In the genomic region with DNA sequence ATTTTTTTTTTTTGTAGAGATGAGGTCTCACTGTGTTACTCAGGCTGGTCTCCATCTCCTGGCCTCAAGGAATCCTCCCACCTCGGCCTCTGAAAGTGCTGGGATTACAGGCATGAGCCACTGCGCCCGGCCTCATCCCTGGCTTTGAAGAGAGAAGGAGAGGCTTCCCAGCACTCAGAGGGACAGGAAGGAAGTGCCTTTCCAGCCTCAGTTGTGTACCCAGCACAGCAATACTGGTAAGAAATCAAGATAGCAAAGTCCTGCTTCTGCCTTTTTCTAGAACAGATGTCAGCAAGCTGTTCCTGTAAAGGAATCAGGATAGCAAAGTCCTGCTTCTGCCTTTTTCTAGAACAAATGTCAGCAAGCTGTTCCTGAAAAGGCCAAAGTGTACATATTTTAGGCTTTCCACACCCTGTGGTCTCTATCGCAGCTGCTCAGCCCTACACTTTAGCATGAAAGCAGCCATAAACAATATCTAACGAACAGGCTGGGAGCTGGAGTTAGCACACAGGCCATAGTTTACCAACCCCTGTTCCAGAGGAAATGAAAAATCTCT, we compare ENCODE assay signal across 1 cellular context.
TF ChIP-seq lines count a peak whose summit lies in the region.

No MANE protein-coding gene starts in this region.

TF ChIP-seq in HepG2, 621 proteins besides CTCF, POLR2A, EP300 and RAD21 (continued from another document and continues in another):
- TF ChIP-seq PBX3 (CRISPR knock-in tag; IDR thresholded peaks at IDR 0.05; ENCODE audit: borderline replicate concordance) (no peak), NFE2 (CRISPR knock-in tag; IDR thresholded peaks at IDR 0.05) (no peak), ZNF317 (CRISPR knock-in tag; IDR thresholded peaks at IDR 0.05) (no peak), CEBPB (IDR thresholded peaks at IDR 0.05; ENCODE audit: borderline replicate concordance, low read depth, low read length) (no peak), THAP11 (CRISPR knock-in tag; IDR thresholded peaks at IDR 0.05) (0 out of 2 replicates have a peak, but pooled peaks have one; percentile 10), TMF1 (CRISPR knock-in tag; IDR thresholded peaks at IDR 0.05; ENCODE audit: low read depth) (no peak), HOXA3 (CRISPR knock-in tag; IDR thresholded peaks at IDR 0.05) (0 out of 2 replicates have a peak, but pooled peaks have one; percentile 20), NR3C1 (CRISPR knock-in tag; IDR thresholded peaks at IDR 0.05) (no peak), SOX13 (IDR thresholded peaks at IDR 0.05) (no peak), SOX13 (CRISPR knock-in tag; conservative IDR thresholded peaks at IDR 0.05 in 1 of 2, IDR thresholded peaks at IDR 0.05 in 1 of 2) (no peak), MYNN (CRISPR knock-in tag; IDR thresholded peaks at IDR 0.05; ENCODE audit: low read depth) (no peak), PAX8 (CRISPR knock-in tag; IDR thresholded peaks at IDR 0.05; ENCODE audit: borderline replicate concordance) (no peak), RBAK (CRISPR knock-in tag; IDR thresholded peaks at IDR 0.05) (no peak), EED (CRISPR knock-in tag; IDR thresholded peaks at IDR 0.05) (no peak), MED1 (CRISPR knock-in tag; IDR thresholded peaks at IDR 0.05) (peak; percentile 50; the same call in 1 of the 2 replicates), DMAP1 (CRISPR knock-in tag; IDR thresholded peaks at IDR 0.05) (no peak), ZNF30 (CRISPR knock-in tag; IDR thresholded peaks at IDR 0.05) (0 out of 2 replicates have a peak, but pooled peaks have one; percentile 53), ZSCAN9 (CRISPR knock-in tag; IDR thresholded peaks at IDR 0.05; ENCODE audit: borderline replicate concordance) (no peak), ZNF879 (CRISPR knock-in tag; IDR thresholded peaks at IDR 0.05) (no peak), NRL (CRISPR knock-in tag; IDR thresholded peaks at IDR 0.05; ENCODE audit: borderline replicate concordance) (no peak), ZBTB20 (CRISPR knock-in tag; IDR thresholded peaks at IDR 0.05; ENCODE audit: borderline replicate concordance, low read depth) (0 out of 2 replicates have a peak, but pooled peaks have one; percentile 43), ATRX (CRISPR knock-in tag; IDR thresholded peaks at IDR 0.05; ENCODE audit: borderline replicate concordance) (no peak), ZNF20 (CRISPR knock-in tag; IDR thresholded peaks at IDR 0.05) (no peak), ZNF232 (CRISPR knock-in tag; IDR thresholded peaks at IDR 0.05; ENCODE audit: borderline replicate concordance) (no peak), ZNF530 (CRISPR knock-in tag; IDR thresholded peaks at IDR 0.05; ENCODE audit: low read depth) (no peak), NCOR1 (IDR thresholded peaks at IDR 0.05; ENCODE audit: borderline replicate concordance, low read length) (no peak), BCL6 (CRISPR knock-in tag; IDR thresholded peaks at IDR 0.05) (peak; percentile 66), SOX5 (CRISPR knock-in tag; IDR thresholded peaks at IDR 0.05; ENCODE audit: borderline replicate concordance) (no peak), PAXIP1 (CRISPR knock-in tag; conservative IDR thresholded peaks at IDR 0.05) (no peak), ZC3H13 (CRISPR knock-in tag; IDR thresholded peaks at IDR 0.05) (no peak), RXRA (CRISPR knock-in tag; IDR thresholded peaks at IDR 0.05) (no peak), SPEN (CRISPR knock-in tag; IDR thresholded peaks at IDR 0.05; ENCODE audit: low read depth) (no peak), ZNF12 (CRISPR knock-in tag; IDR thresholded peaks at IDR 0.05) (0 out of 2 replicates have a peak, but pooled peaks have one; percentile 21), NONO (IDR thresholded peaks at IDR 0.05) (no peak), NONO (CRISPR knock-in tag; conservative IDR thresholded peaks at IDR 0.05) (no peak)
- TF ChIP-seq, protein P1, sequence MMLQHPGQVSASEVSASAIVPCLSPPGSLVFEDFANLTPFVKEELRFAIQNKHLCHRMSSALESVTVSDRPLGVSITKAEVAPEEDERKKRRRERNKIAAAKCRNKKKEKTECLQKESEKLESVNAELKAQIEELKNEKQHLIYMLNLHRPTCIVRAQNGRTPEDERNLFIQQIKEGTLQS (CRISPR knock-in tag; IDR thresholded peaks at IDR 0.05) = no peak
- TF ChIP-seq, protein P2, sequence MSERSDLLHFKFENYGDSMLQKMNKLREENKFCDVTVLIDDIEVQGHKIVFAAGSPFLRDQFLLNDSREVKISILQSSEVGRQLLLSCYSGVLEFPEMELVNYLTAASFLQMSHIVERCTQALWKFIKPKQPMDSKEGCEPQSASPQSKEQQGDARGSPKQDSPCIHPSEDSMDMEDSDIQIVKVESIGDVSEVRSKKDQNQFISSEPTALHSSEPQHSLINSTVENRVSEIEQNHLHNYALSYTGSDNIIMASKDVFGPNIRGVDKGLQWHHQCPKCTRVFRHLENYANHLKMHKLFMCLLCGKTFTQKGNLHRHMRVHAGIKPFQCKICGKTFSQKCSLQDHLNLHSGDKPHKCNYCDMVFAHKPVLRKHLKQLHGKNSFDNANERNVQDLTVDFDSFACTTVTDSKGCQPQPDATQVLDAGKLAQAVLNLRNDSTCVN (CRISPR knock-in tag; IDR thresholded peaks at IDR 0.05; ENCODE audit: borderline replicate concordance) = peak; percentile 100
- TF ChIP-seq, protein P3, sequence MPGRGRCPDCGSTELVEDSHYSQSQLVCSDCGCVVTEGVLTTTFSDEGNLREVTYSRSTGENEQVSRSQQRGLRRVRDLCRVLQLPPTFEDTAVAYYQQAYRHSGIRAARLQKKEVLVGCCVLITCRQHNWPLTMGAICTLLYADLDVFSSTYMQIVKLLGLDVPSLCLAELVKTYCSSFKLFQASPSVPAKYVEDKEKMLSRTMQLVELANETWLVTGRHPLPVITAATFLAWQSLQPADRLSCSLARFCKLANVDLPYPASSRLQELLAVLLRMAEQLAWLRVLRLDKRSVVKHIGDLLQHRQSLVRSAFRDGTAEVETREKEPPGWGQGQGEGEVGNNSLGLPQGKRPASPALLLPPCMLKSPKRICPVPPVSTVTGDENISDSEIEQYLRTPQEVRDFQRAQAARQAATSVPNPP (CRISPR knock-in tag; IDR thresholded peaks at IDR 0.05) = no peak
- TF ChIP-seq, protein P4, sequence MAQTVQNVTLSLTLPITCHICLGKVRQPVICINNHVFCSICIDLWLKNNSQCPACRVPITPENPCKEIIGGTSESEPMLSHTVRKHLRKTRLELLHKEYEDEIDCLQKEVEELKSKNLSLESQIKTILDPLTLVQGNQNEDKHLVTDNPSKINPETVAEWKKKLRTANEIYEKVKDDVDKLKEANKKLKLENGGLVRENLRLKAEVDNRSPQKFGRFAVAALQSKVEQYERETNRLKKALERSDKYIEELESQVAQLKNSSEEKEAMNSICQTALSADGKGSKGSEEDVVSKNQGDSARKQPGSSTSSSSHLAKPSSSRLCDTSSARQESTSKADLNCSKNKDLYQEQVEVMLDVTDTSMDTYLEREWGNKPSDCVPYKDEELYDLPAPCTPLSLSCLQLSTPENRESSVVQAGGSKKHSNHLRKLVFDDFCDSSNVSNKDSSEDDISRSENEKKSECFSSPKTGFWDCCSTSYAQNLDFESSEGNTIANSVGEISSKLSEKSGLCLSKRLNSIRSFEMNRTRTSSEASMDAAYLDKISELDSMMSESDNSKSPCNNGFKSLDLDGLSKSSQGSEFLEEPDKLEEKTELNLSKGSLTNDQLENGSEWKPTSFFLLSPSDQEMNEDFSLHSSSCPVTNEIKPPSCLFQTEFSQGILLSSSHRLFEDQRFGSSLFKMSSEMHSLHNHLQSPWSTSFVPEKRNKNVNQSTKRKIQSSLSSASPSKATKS (CRISPR knock-in tag; IDR thresholded peaks at IDR 0.05) = 0 out of 2 replicates have a peak, but pooled peaks have one; percentile 68
- TF ChIP-seq, protein P5, sequence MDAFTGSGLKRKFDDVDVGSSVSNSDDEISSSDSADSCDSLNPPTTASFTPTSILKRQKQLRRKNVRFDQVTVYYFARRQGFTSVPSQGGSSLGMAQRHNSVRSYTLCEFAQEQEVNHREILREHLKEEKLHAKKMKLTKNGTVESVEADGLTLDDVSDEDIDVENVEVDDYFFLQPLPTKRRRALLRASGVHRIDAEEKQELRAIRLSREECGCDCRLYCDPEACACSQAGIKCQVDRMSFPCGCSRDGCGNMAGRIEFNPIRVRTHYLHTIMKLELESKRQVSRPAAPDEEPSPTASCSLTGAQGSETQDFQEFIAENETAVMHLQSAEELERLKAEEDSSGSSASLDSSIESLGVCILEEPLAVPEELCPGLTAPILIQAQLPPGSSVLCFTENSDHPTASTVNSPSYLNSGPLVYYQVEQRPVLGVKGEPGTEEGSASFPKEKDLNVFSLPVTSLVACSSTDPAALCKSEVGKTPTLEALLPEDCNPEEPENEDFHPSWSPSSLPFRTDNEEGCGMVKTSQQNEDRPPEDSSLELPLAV (CRISPR knock-in tag; conservative IDR thresholded peaks at IDR 0.05; ENCODE audit: low read depth) = no peak
- TF ChIP-seq, protein P6, sequence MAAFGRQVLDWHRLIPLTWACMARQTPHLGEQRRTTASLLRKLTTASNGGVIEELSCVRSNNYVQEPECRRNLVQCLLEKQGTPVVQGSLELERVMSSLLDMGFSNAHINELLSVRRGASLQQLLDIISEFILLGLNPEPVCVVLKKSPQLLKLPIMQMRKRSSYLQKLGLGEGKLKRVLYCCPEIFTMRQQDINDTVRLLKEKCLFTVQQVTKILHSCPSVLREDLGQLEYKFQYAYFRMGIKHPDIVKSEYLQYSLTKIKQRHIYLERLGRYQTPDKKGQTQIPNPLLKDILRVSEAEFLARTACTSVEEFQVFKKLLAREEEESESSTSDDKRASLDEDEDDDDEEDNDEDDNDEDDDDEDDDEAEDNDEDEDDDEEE (CRISPR knock-in tag; IDR thresholded peaks at IDR 0.05) = 0 out of 2 replicates have a peak, but pooled peaks have one; percentile 10
- TF ChIP-seq, protein P7, sequence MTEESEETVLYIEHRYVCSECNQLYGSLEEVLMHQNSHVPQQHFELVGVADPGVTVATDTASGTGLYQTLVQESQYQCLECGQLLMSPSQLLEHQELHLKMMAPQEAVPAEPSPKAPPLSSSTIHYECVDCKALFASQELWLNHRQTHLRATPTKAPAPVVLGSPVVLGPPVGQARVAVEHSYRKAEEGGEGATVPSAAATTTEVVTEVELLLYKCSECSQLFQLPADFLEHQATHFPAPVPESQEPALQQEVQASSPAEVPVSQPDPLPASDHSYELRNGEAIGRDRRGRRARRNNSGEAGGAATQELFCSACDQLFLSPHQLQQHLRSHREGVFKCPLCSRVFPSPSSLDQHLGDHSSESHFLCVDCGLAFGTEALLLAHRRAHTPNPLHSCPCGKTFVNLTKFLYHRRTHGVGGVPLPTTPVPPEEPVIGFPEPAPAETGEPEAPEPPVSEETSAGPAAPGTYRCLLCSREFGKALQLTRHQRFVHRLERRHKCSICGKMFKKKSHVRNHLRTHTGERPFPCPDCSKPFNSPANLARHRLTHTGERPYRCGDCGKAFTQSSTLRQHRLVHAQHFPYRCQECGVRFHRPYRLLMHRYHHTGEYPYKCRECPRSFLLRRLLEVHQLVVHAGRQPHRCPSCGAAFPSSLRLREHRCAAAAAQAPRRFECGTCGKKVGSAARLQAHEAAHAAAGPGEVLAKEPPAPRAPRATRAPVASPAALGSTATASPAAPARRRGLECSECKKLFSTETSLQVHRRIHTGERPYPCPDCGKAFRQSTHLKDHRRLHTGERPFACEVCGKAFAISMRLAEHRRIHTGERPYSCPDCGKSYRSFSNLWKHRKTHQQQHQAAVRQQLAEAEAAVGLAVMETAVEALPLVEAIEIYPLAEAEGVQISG (CRISPR knock-in tag; IDR thresholded peaks at IDR 0.05) = 0 out of 2 replicates have a peak, but pooled peaks have one; percentile 13
- TF ChIP-seq, protein P8, sequence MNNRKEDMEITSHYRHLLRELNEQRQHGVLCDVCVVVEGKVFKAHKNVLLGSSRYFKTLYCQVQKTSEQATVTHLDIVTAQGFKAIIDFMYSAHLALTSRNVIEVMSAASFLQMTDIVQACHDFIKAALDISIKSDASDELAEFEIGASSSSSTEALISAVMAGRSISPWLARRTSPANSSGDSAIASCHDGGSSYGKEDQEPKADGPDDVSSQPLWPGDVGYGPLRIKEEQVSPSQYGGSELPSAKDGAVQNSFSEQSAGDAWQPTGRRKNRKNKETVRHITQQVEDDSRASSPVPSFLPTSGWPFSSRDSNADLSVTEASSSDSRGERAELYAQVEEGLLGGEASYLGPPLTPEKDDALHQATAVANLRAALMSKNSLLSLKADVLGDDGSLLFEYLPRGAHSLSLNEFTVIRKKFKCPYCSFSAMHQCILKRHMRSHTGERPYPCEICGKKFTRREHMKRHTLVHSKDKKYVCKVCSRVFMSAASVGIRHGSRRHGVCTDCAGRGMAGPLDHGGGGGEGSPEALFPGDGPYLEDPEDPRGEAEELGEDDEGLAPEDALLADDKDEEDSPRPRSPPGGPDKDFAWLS (CRISPR knock-in tag; IDR thresholded peaks at IDR 0.05; ENCODE audit: borderline replicate concordance) = no peak
- TF ChIP-seq, protein P9, sequence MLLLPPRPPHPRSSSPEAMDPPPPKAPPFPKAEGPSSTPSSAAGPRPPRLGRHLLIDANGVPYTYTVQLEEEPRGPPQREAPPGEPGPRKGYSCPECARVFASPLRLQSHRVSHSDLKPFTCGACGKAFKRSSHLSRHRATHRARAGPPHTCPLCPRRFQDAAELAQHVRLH (CRISPR knock-in tag; IDR thresholded peaks at IDR 0.05; ENCODE audit: borderline replicate concordance, low read depth) = 0 out of 2 replicates have a peak, but pooled peaks have one; percentile 35
